Comparison of ENCODE assay signal across 26 cellular contexts in the genomic region with DNA sequence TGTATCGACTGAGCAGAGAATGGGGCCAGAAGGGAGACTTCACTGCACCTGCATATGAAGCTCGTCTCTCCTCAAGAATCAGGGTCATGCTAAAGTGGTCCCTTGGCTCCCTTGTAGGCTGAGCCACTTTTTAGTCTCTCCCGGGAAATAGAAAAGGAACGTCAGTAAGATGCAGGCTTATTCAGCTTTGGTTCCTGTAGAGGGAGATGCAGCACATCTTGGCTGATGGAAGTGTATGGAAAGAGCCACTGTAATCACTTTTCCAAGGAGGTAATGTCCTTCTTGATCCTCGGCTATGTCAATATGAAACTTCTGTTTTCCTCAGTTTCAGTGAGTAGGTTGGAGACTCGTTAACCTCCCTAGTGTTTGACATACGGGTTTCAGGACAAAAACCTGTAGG.
DNase-seq lines count a peak whose midpoint lies in the region; ATAC-seq, FAIRE-seq and TF ChIP-seq lines count a peak whose summit lies in the region.
"Had no signal": no experiment of that assay in that cellular context is flagged by ENCODE, and none has a peak within 500 bp of the region (broad histone marks: within the 10 kb centered on the region; RNA-seq: fewer than 3 reads in every experiment).

No MANE protein-coding gene starts in this region.

- H2BK120ac ChIP-seq in H1 (replicated peaks; ENCODE audit: low read depth, low read length) = no peak overlapping the region
- H2BK120ac ChIP-seq in mesenchymal stem cell (ENCODE audit: low read depth, low read length) = no peak overlapping the region

- H3K14ac ChIP-seq in H1 (ENCODE audit: insufficient read length) (no peak overlapping the region), mesenchymal stem cell (ENCODE audit: low read length in 2 of 2) (no peak overlapping the region)

- FAIRE-seq in H54 (lab: Jason Lieb, UNC) = peak; percentile 6
- peak; percentile 36 for FAIRE-seq in H1 (lab: Jason Lieb, UNC)
- FAIRE-seq: D721Med, GM12878 had no signal

- H2AFZ ChIP-seq in H1 (ENCODE audit: low read length) = 0 out of 2 replicates have a peak overlapping the region, but pooled peaks have one; percentile 46
- no peak overlapping the region for H2AFZ ChIP-seq in mesenchymal stem cell (ENCODE audit: low read depth, low read length)
- no peak overlapping the region for H2AFZ ChIP-seq in osteoblast (ENCODE audit: low read length)

- H3K4me1 ChIP-seq in H1 (replicated peaks in 1 of 4; ENCODE audit: control insufficient read depth in 3 of 4, insufficient read depth in 4 of 4, low read length in 3 of 4) (no peaks in the 10 kb centered on the region; a peak in 1 of 7 replicates), mesenchymal stem cell (ENCODE audit: control insufficient read depth, insufficient read depth, low read depth, low read length) (peaks cover 7% of the 10 kb centered on the region), osteoblast (ENCODE audit: insufficient read depth, low read length) (no peaks in the 10 kb centered on the region)
- H3K4me1 ChIP-seq: ascending aorta, suprapubic skin had no signal

- TF ChIP-seq RAD21 in H1 (IDR thresholded peaks at IDR 0.05 in 1 of 2, conservative IDR thresholded peaks at IDR 0.05 in 1 of 2; ENCODE audit: low read depth in 2 of 2, low read length in 2 of 2) = peak; percentile 51 to 52

- H3K4me3 ChIP-seq in H1 (ENCODE audit: extremely low read depth in 1 of 4, insufficient read depth in 2 of 4, low read depth in 3 of 4, low read length in 4 of 4) (no peak overlapping the region), mesenchymal stem cell (ENCODE audit: insufficient read depth in 1 of 2, low read depth in 1 of 2, low read length in 2 of 2) (no peak overlapping the region), osteoblast (ENCODE audit: insufficient read depth, low read length) (no peak overlapping the region)
- H3K4me3 ChIP-seq: ascending aorta, gastroesophageal sphincter, GM12878, lung, suprapubic skin had no signal

- CTCF ChIA-PET in H1 (lab: Charles Lee; ENCODE audit: partially characterized antibody) = interaction anchor here (0.7 to 2.1 kb wide), 8 partner anchors 10 to 190 kb away, joined by 3 to 10 read pairs (median 4); no protein-coding TSS in a partner anchor

- H3K79me2 ChIP-seq in H1 (ENCODE audit: control insufficient read depth in 1 of 2, insufficient read depth in 2 of 2, low read length in 2 of 2) (no peaks in the 10 kb centered on the region), osteoblast (ENCODE audit: insufficient read depth, low read length) (no peaks in the 10 kb centered on the region)

- H3K18ac ChIP-seq in H1 (ENCODE audit: extremely low read depth, low read length) = no peak overlapping the region
- H3K18ac ChIP-seq in mesenchymal stem cell (ENCODE audit: low read depth in 1 of 2, low read length in 2 of 2) = no peak overlapping the region

- H3K79me1 ChIP-seq in H1 (ENCODE audit: low read depth, low read length) = no peaks in the 10 kb centered on the region
- no peaks in the 10 kb centered on the region for H3K79me1 ChIP-seq in mesenchymal stem cell (replicated peaks; ENCODE audit: low read length, poor library complexity, severe bottlenecking)

- no peak overlapping the region for H2BK20ac ChIP-seq in H1 (ENCODE audit: low read length)

- H4K91ac ChIP-seq in H1 (replicated peaks; ENCODE audit: insufficient read length, low read length) = no peak overlapping the region
- no peak overlapping the region for H4K91ac ChIP-seq in mesenchymal stem cell (ENCODE audit: low read length)

- H2BK12ac ChIP-seq in H1 (ENCODE audit: low read depth, low read length) = no peak overlapping the region
- peak overlapping the region in 1 of 2 experiments; percentile 6 for H2BK12ac ChIP-seq in mesenchymal stem cell (ENCODE audit: low read length in 2 of 2)

- H3K56ac ChIP-seq in H1 (replicated peaks; ENCODE audit: insufficient read length, low read depth, low read length) = no peak overlapping the region

- POLR2A ChIA-PET in H1 (lab: Charles Lee; ENCODE audit: partially characterized antibody) = no interaction called here

- H2BK15ac ChIP-seq in H1 (ENCODE audit: low read length) = no peak overlapping the region
- no peak overlapping the region for H2BK15ac ChIP-seq in mesenchymal stem cell (ENCODE audit: low read depth, poor library complexity, severe bottlenecking)

- no peak overlapping the region for H3K9ac ChIP-seq in H1 (replicated peaks in 1 of 4; ENCODE audit: extremely low read depth in 1 of 4, low read depth in 3 of 4, low read length in 3 of 4)
- H3K9ac ChIP-seq in mesenchymal stem cell (ENCODE audit: low read length) = no peak overlapping the region
- H3K9ac ChIP-seq: SK-N-SH had no signal

- H4K5ac ChIP-seq in H1 (ENCODE audit: insufficient read length, low read depth, low read length) = no peak overlapping the region

- no peak overlapping the region; the same call in 1 of the 2 replicates for H3K27ac ChIP-seq in C4-2B
- H3K27ac ChIP-seq in H1 (ENCODE audit: low read depth, low read length) = no peak overlapping the region
- peak overlapping the region; percentile 44 for H3K27ac ChIP-seq in mesenchymal stem cell (ENCODE audit: low read length, poor library complexity, severe bottlenecking)
- no peak overlapping the region for H3K27ac ChIP-seq in osteoblast (ENCODE audit: low read depth, low read length)
- H3K27ac ChIP-seq: ascending aorta, suprapubic skin had no signal

- H3K27me3 ChIP-seq in H1 (replicated peaks in 1 of 4; ENCODE audit: control insufficient read depth in 3 of 4, extremely low read depth in 1 of 4, insufficient read depth in 3 of 4, low read length in 3 of 4) = no peaks in the 10 kb centered on the region
- no peaks in the 10 kb centered on the region for H3K27me3 ChIP-seq in mesenchymal stem cell (ENCODE audit: control insufficient read depth in 1 of 2, insufficient read depth in 1 of 2, low read length in 2 of 2)
- H3K27me3 ChIP-seq in osteoblast (ENCODE audit: insufficient read depth, low read length) = no peaks in the 10 kb centered on the region
- H3K27me3 ChIP-seq: ascending aorta, gastroesophageal sphincter, suprapubic skin had no signal

- H3K9me3 ChIP-seq in H1 (ENCODE audit: insufficient read depth in 2 of 2, low read depth in 1 of 2, low read length in 1 of 2) (no peaks in the 10 kb centered on the region), mesenchymal stem cell (ENCODE audit: control insufficient read depth, low read length) (no peaks in the 10 kb centered on the region), osteoblast (ENCODE audit: low read depth, low read length) (no peaks in the 10 kb centered on the region)
- H3K9me3 ChIP-seq: ascending aorta, gastroesophageal sphincter, SK-N-SH, suprapubic skin had no signal

- no peak for TF ChIP-seq EP300 in H1 (IDR thresholded peaks at IDR 0.05; ENCODE audit: borderline replicate concordance in 1 of 2, low read depth in 2 of 2, low read length in 2 of 2)

- no peaks in the 10 kb centered on the region for H3K36me3 ChIP-seq in H1 (ENCODE audit: control insufficient read depth in 2 of 4, insufficient read depth in 4 of 4, low read length in 3 of 4)
- no peaks in the 10 kb centered on the region for H3K36me3 ChIP-seq in mesenchymal stem cell (ENCODE audit: control insufficient read depth in 1 of 2, insufficient read depth in 2 of 2, low read depth in 1 of 2, low read length in 2 of 2)
- no peaks in the 10 kb centered on the region for H3K36me3 ChIP-seq in osteoblast (ENCODE audit: insufficient read depth, low read length)
- H3K36me3 ChIP-seq: ascending aorta, gastroesophageal sphincter, suprapubic skin had no signal

- H4K20me1 ChIP-seq in H1 (replicated peaks in 1 of 2; ENCODE audit: control insufficient read depth in 1 of 2, insufficient read depth in 2 of 2, low read length in 2 of 2) (no peaks in the 10 kb centered on the region), osteoblast (ENCODE audit: insufficient read depth, low read length) (no peaks in the 10 kb centered on the region)

- no peak overlapping the region for H2AK5ac ChIP-seq in H1 (ENCODE audit: low read depth, low read length)
- peak overlapping the region; percentile 77 for H2AK5ac ChIP-seq in mesenchymal stem cell (ENCODE audit: low read length, severe bottlenecking)

- H3K4ac ChIP-seq in H1 (replicated peaks; ENCODE audit: insufficient read length, low read depth, low read length) (no peak overlapping the region), mesenchymal stem cell (ENCODE audit: low read depth in 1 of 2, low read length in 2 of 2) (no peak overlapping the region)

- TF ChIP-seq POLR2A in H54 (IDR thresholded peaks at IDR 0.05; ENCODE audit: low read depth, low read length) (no peak), H1 (IDR thresholded peaks at IDR 0.05; ENCODE audit: control extremely low read depth in 1 of 2, low read depth in 2 of 2, low read length in 2 of 2) (no peak)

- no peak for DNase-seq in H54 (ENCODE audit: insufficient read length, low spot score)
- DNase-seq in H1 (ENCODE audit: low read depth in 1 of 2, low spot score in 2 of 2) = no peak
- peak; percentile 8 for DNase-seq in mesenchymal stem cell
- DNase-seq in osteoblast (ENCODE audit: insufficient read length, low spot score, missing footprints) = no peak
- no peak for DNase-seq in COLO829 (ENCODE audit: low spot score)
- DNase-seq in HuH-7 (ENCODE audit: low spot score) = no peak
- DNase-seq: activated effector memory CD4-positive, alpha-beta T cell treated with anti-CD3 and anti-CD28 coated beads, Interleukin-2, amount 50 U/mL, for 16 hours; activated naive CD8-positive, alpha-beta T cell treated with anti-CD3 and anti-CD28 coated beads for 36 hours; activated T-cell treated with anti-CD3 and anti-CD28 coated beads for 4 hours; C1 segment of cervical spinal cord; dermis blood vessel endothelial cell; NCI-H1930; NCI-H226; NCI-H774; RPMI8226; SK-N-SH; stimulated activated CD4-positive, alpha-beta T cell treated with anti-CD3 and anti-CD28 coated beads, Interleukin-4, amount 100 ng/mL, for 4 hours had no signal

- H4K8ac ChIP-seq in H1 (ENCODE audit: extremely low read depth, insufficient read depth, low read length) = no peak overlapping the region
- H4K8ac ChIP-seq in mesenchymal stem cell (ENCODE audit: low read length) = no peak overlapping the region

- no peaks in the 10 kb centered on the region for H3K23me2 ChIP-seq in H1 (ENCODE audit: low read depth, low read length)

- H2BK5ac ChIP-seq in H1 (ENCODE audit: low read depth, low read length) = no peak overlapping the region
- peak overlapping the region; percentile 5 for H2BK5ac ChIP-seq in mesenchymal stem cell (ENCODE audit: low read depth, low read length, poor library complexity, severe bottlenecking)

- H3K23ac ChIP-seq in H1 (ENCODE audit: insufficient read length) (no peak overlapping the region), mesenchymal stem cell (ENCODE audit: low read length in 2 of 2) (no peak overlapping the region)

- 66% methylated on average over 7 of the region's 7 CpGs; no CpG with 5 or more reads in 1 of the 2 experiments for WGBS in H1 (ENCODE audit: extremely low coverage in 1 of 2, insufficient coverage in 1 of 2, insufficient read length in 1 of 2, insufficient replicate concordance in 2 of 2, low coverage in 1 of 2, low lambda C conversion rate in 2 of 2, missing lambda C conversion rate in 1 of 2), 2 experiments
- WGBS in mesenchymal stem cell = 66% methylated on average over 7 of the region's 7 CpGs

- TF ChIP-seq CTCF in C4-2B (conservative IDR thresholded peaks at IDR 0.05) (peak; percentile 20; the same call in 1 of the 2 replicates), H1 (IDR thresholded peaks at IDR 0.05; ENCODE audit: control extremely low read depth in 1 of 3, insufficient read depth in 1 of 3, low read depth in 1 of 3, low read length in 3 of 3) (peak in 2 of 3 experiments; percentile 8 to 53; a peak in 2 of 4 replicates), osteoblast (IDR thresholded peaks at IDR 0.05; ENCODE audit: extremely low read depth, low read depth, low read length) (no peak)

- H3K4me2 ChIP-seq in H1 (ENCODE audit: insufficient read depth in 1 of 2, low read depth in 2 of 2, low read length in 2 of 2) (no peak overlapping the region), mesenchymal stem cell (ENCODE audit: low read length, poor library complexity, severe bottlenecking) (no peak overlapping the region), osteoblast (ENCODE audit: insufficient read depth, low read length) (no peak overlapping the region)
- H3K4me2 ChIP-seq: SK-N-SH had no signal

- no peak for ATAC-seq in HG03439 (IDR thresholded peaks at IDR 0.05; ENCODE audit: unreplicated experiment)
- ATAC-seq: gastroesophageal sphincter; GM12878; stimulated activated memory B cell treated with anti-CD40 and anti-IgM and Interleukin-4, amounts not matched to agents 10 μg/mL and 1 μg/mL and 100 μg/mL, for 72 hours had no signal
